ENCODE assay signal across 13 cellular contexts in the genomic region with DNA sequence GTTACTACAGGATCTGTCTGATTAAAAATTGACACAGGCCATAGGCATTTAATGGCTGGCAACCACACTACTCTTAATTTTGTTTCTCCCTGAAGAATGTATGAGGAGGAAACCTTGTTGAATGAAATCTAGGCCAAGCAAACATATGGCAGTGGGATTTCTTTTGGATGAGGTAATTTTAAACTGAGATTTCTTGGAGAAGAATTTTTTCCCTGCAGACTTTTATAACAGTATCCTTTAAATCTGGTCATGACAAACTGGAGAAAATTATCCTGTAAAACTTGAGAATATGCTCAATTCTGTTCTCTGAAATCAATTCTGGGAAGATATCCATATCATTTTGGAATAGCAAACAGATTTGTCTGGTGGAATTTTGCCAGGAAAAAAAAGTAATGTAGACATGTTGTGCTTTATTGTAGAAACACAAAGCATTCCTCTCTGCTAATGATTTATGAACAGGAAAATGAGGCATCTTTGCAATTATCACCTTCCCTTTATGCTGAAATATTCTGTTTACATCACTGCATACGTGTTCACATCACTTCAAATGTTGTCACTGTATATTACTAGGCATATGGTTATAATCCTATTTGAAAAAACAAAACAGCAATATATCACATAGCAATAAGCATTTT.
DNase-seq lines count a peak whose midpoint lies in the region; ATAC-seq, FAIRE-seq and TF ChIP-seq lines count a peak whose summit lies in the region.
"Had no signal": no experiment of that assay in that cellular context is flagged by ENCODE, and none has a peak within 500 bp of the region (broad histone marks: within the 10 kb centered on the region; RNA-seq: fewer than 3 reads in every experiment).

No MANE protein-coding gene starts in this region.

- H2AFZ ChIP-seq in keratinocyte (ENCODE audit: control insufficient read depth, low read length) = no peak overlapping the region

- H3K36me3 ChIP-seq in keratinocyte (ENCODE audit: control insufficient read depth in 2 of 2, extremely low read depth in 1 of 2, insufficient read depth in 2 of 2, low read length in 2 of 2) (no peaks in the 10 kb centered on the region), stomach (no peaks in the 10 kb centered on the region)

- no peak overlapping the region for H3K4me2 ChIP-seq in keratinocyte (ENCODE audit: control insufficient read depth, extremely low read depth, insufficient read depth, low read depth, low read length)

- no peak for TF ChIP-seq CTCF in keratinocyte (optimal IDR thresholded peaks at IDR 0.05 in 1 of 3, IDR thresholded peaks at IDR 0.05 in 1 of 3, conservative IDR thresholded peaks at IDR 0.05 in 1 of 3; ENCODE audit: extremely low read depth in 1 of 3, insufficient read depth in 2 of 3, low read length in 3 of 3)
- TF ChIP-seq CTCF in stomach (IDR thresholded peaks at IDR 0.05) = no peak

- 48 to 66% (median 60%) methylated on average over 1 of the region's 1 CpG for WGBS in stomach, 5 donors

- no peak for TF ChIP-seq EP300 in stomach (IDR thresholded peaks at IDR 0.05)

- peak; percentile 49 for FAIRE-seq in keratinocyte (lab: Jason Lieb, UNC)

- H3K27ac ChIP-seq in keratinocyte (ENCODE audit: control insufficient read depth, insufficient read depth, low read length) = no peak overlapping the region
- no peak overlapping the region for H3K27ac ChIP-seq in stomach

- intact Hi-C loops in stomach (cut with DNase I; ENCODE audit: low total_unique reads) = no loop called here

- H4K20me1 ChIP-seq in keratinocyte (ENCODE audit: control insufficient read depth, extremely low read depth, insufficient read depth, low read length) = no peaks in the 10 kb centered on the region

- dilution Hi-C loops in keratinocyte (cut with MboI; ENCODE audit: extremely low pct_ligation_motif_present, low sequenced_read_pairs) = no loop called here

- no peaks in the 10 kb centered on the region for H3K9me3 ChIP-seq in keratinocyte (ENCODE audit: control insufficient read depth, low read depth, low read length)
- H3K9me3 ChIP-seq in stomach = no peaks in the 10 kb centered on the region

- H3K9me1 ChIP-seq in keratinocyte (ENCODE audit: control insufficient read depth, extremely low read depth, insufficient read depth, low read length) = no peaks in the 10 kb centered on the region

- H3K4me3 ChIP-seq in keratinocyte (ENCODE audit: control insufficient read depth in 2 of 3, extremely low read depth in 1 of 3, insufficient read depth in 2 of 3, low read depth in 1 of 3, low read length in 3 of 3) (no peak overlapping the region), stomach (no peak overlapping the region)

- H3K27me3 ChIP-seq in keratinocyte (ENCODE audit: control insufficient read depth, extremely low read depth, insufficient read depth, low read length) = no peaks in the 10 kb centered on the region
- no peaks in the 10 kb centered on the region for H3K27me3 ChIP-seq in stomach

- DNase-seq in ACHN (peak; percentile 8), HS-5 (ENCODE audit: low read depth) (peak; percentile 72), astrocyte of the hippocampus (ENCODE audit: low read depth, low spot score) (peak; percentile 78), keratinocyte (ENCODE audit: low read depth, low spot score) (no peak), stomach (no peak), HT-29 (ENCODE audit: low spot score) (no peak)
- DNase-seq: activated CD4-positive, alpha-beta T cell treated with anti-CD3 and anti-CD28 coated beads, Interleukin-2, amount 10 ng/mL, durations not matched to agents 7 days and 5 days; activated gamma-delta T cell; NCI-H748 treated with DMSO at 0.1 percent for 48 hours; SW 1271 had no signal

- H3K79me2 ChIP-seq in keratinocyte (ENCODE audit: control insufficient read depth, insufficient read depth, low read length) = no peaks in the 10 kb centered on the region

- no peak overlapping the region for H3K9ac ChIP-seq in keratinocyte (ENCODE audit: control insufficient read depth, extremely low read depth, insufficient read depth, low read length)

- TF ChIP-seq POLR2A in stomach (IDR thresholded peaks at IDR 0.05) = no peak

- H3K4me1 ChIP-seq in keratinocyte (ENCODE audit: control insufficient read depth, extremely low read depth, insufficient read depth, low read length) (no peaks in the 10 kb centered on the region), stomach (no peaks in the 10 kb centered on the region)

- ATAC-seq in GM18861 (IDR thresholded peaks at IDR 0.05; ENCODE audit: unreplicated experiment) (no peak), HG02759 (IDR thresholded peaks at IDR 0.05; ENCODE audit: unreplicated experiment) (no peak)
- ATAC-seq: HCT116 had no signal

- in situ Hi-C loops in ACHN (cut with HindIII; ENCODE audit: low pct_ligation_motif_present, low pct_unique_long_range_greater_than_20kb, low sequenced_read_pairs) = no loop called here

Comparison
In these comparisons a context has a peak if more than half of its experiments do, and no peak if none do; other contexts are left out.
1. DNase-seq: peak in ACHN (single experiment), HS-5 (single experiment) and astrocyte of the hippocampus (single experiment); none in keratinocyte (single experiment), stomach (single experiment) and HT-29 (single experiment).